In genomic region chr3:72675243-72675642, GRCh38 we compare ENCODE assay signal across 13 cellular contexts.
"Had no signal": no experiment of that assay in that cellular context is flagged by ENCODE, and none has a peak within 500 bp of the region (broad histone marks: within the 10 kb centered on the region; RNA-seq: fewer than 3 reads in every experiment).

No MANE protein-coding gene starts in this region.

- H3K4me1 ChIP-seq: ascending aorta, thyroid gland had no signal

- H3K36me3 ChIP-seq: ascending aorta, thyroid gland, WERI-Rb-1 had no signal

- H3K4me3 ChIP-seq: ascending aorta, thyroid gland had no signal

- FAIRE-seq: urothelium cell line had no signal

- H3K27me3 ChIP-seq: ascending aorta, thyroid gland had no signal

- H3K9me3 ChIP-seq: thyroid gland had no signal

- DNase-seq: activated CD4-positive, alpha-beta T cell treated with anti-CD3 and anti-CD28 coated beads, Interleukin-2, amount 50 U/mL, for 4 hours; activated effector memory CD4-positive, alpha-beta T cell treated with anti-CD3 and anti-CD28 coated beads, Interleukin-2, amount 50 U/mL, for 16 hours; activated naive CD4-positive, alpha-beta T cell treated with anti-CD3 and anti-CD28 coated beads, Interleukin-2, amount 50 U/mL, for 16 hours; activated T-cell treated with anti-CD3 and anti-CD28 coated beads, Interleukin-2, amount 50 U/mL, for 72 hours; effector CD4-positive, alpha-beta T cell; immature natural killer cell; left ventricle myocardium superior; stimulated activated CD4-positive, alpha-beta T cell treated with anti-CD3 and anti-CD28 coated beads, Interleukin-2, amount 100 ng/mL, for 24 hours; stimulated activated naive CD4-positive, alpha-beta T cell treated with Interleukin-2 at 50 U/mL for 16 hours; thyroid gland; WERI-Rb-1 had no signal

- H3K27ac ChIP-seq: ascending aorta, thyroid gland, WERI-Rb-1 had no signal

- ATAC-seq: activated T-cell treated with anti-CD3 and anti-CD28 coated beads, Interleukin-2, amount 50 U/mL, for 72 hours; left ventricle myocardium superior had no signal
